ENCODE assay signal across 25 cellular contexts in genomic region chr2:212726403-212726802, GRCh38.
DNase-seq lines count a peak whose midpoint lies in the region; ATAC-seq, FAIRE-seq and TF ChIP-seq lines count a peak whose summit lies in the region.
"Had no signal": no experiment of that assay in that cellular context is flagged by ENCODE, and none has a peak within 500 bp of the region (broad histone marks: within the 10 kb centered on the region; RNA-seq: fewer than 3 reads in every experiment).

No MANE protein-coding gene starts in this region.

- TF ChIP-seq CTCF in H9 (conservative IDR thresholded peaks at IDR 0.05) (no peak), gastrocnemius medialis (IDR thresholded peaks at IDR 0.05 in 4 of 5, conservative IDR thresholded peaks at IDR 0.05 in 1 of 5) (no peak), brain microvascular endothelial cell (IDR thresholded peaks at IDR 0.05; ENCODE audit: low read depth, low read length, missing control alignments) (no peak)

- H4K8ac ChIP-seq in H9 (replicated peaks; ENCODE audit: insufficient read length, low read depth, low read length) = no peak overlapping the region

- no peak overlapping the region for H3K14ac ChIP-seq in H9 (ENCODE audit: insufficient read depth, low read length)

- peaks cover 4 to 9% (median 5%) of the 10 kb centered on the region in 3 experiments; a peak in 6 of 7 replicates for H3K36me3 Mint-ChIP-seq in H9 (ENCODE audit: insufficient read depth in 1 of 3, low read depth in 3 of 3)
- H3K36me3 Mint-ChIP-seq in immature natural killer cell = peaks cover 0 to 8% (median 0%) of the 10 kb centered on the region in 3 donors
- H3K36me3 Mint-ChIP-seq: memory B cell had no signal

- H3K27me3 ChIP-seq in H9 (ENCODE audit: insufficient read depth, low read length) (no peaks in the 10 kb centered on the region), gastrocnemius medialis (no peaks in the 10 kb centered on the region), brain microvascular endothelial cell (replicated peaks) (no peaks in the 10 kb centered on the region)
- H3K27me3 ChIP-seq: uterus had no signal

- no peak overlapping the region for H3K56ac ChIP-seq in H9 (ENCODE audit: insufficient read length, low read depth, low read length)

- no peak overlapping the region for H2AFZ ChIP-seq in H9 (ENCODE audit: low read length)

- intact Hi-C loops in gastrocnemius medialis (cut with DNase I; ENCODE audit: low total_unique reads) = no loop called here

- H3K27ac ChIP-seq in H9 (ENCODE audit: insufficient read length, low read depth, low read length) (no peak overlapping the region), gastrocnemius medialis (no peak overlapping the region), brain microvascular endothelial cell (no peak overlapping the region)
- H3K27ac ChIP-seq: epithelial cell of prostate, uterus, WERI-Rb-1 had no signal

- H3K9me3 ChIP-seq in H9 (ENCODE audit: control insufficient read depth, low read depth, low read length) (no peaks in the 10 kb centered on the region), gastrocnemius medialis (no peaks in the 10 kb centered on the region)
- H3K9me3 ChIP-seq: uterus had no signal

- H3K4me1 Mint-ChIP-seq in H9 (peaks cover 5 to 7% of the 10 kb centered on the region in 2 experiments), immature natural killer cell (peaks cover 40 to 63% of the 10 kb centered on the region in 2 donors)
- H3K4me1 Mint-ChIP-seq: memory B cell had no signal

- in situ Hi-C loops in gastrocnemius medialis (cut with MboI; ENCODE audit: low sequenced_read_pairs in 4 of 4) = no loop called here
- in situ Hi-C loops in brain microvascular endothelial cell (cut with HindIII; ENCODE audit: low pct_ligation_motif_present, low sequenced_read_pairs) = no loop called here

- DNase-seq in GM18507 (ENCODE audit: extremely low spot score, insufficient read length, low read depth) (no peak), H9 (peak; percentile 31), NCI-H345 (lab: John Stamatoyannopoulos, UW) (peak; percentile 72), immature natural killer cell (no peak), gastrocnemius medialis (no peak), brain microvascular endothelial cell (no peak), dedifferentiated amniotic fluid mesenchymal stem cell (ENCODE audit: extremely low spot score) (no peak)
- DNase-seq: activated CD4-positive, alpha-beta T cell treated with anti-CD3 and anti-CD28 coated beads, Interleukin-2, amount 50 U/mL, for 48 hours; activated naive CD4-positive, alpha-beta T cell treated with Interleukin-2 at 50 U/mL for 16 hours; activated T-cell treated with anti-CD3 and anti-CD28 coated beads, Interleukin-2, amount 50 U/mL, for 1 hour; anterior cingulate cortex; MM.1S; naive thymus-derived CD8-positive, alpha-beta T cell; NCI-H1930; NCI-H524 treated with DMSO at 0.1 percent for 48 hours; posterior cingulate gyrus; stimulated activated CD4-positive, alpha-beta T cell treated with anti-CD3 and anti-CD28 coated beads, Interleukin-2, amount 100 ng/mL, for 24 hours; uterus; WERI-Rb-1 had no signal

- H2BK15ac ChIP-seq in H9 (ENCODE audit: low read depth, low read length) = no peak overlapping the region; the same call in 1 of the 2 replicates

- no peak overlapping the region for H2BK12ac ChIP-seq in H9 (ENCODE audit: insufficient read length, low read depth, low read length)

- no peak overlapping the region for H2BK20ac ChIP-seq in H9 (ENCODE audit: low read depth, low read length, poor library complexity, severe bottlenecking)

- H3K4me3 Mint-ChIP-seq in H9 (no peak overlapping the region), immature natural killer cell (no peak overlapping the region)
- H3K4me3 Mint-ChIP-seq: memory B cell; naive thymus-derived CD8-positive, alpha-beta T cell had no signal

- no peak overlapping the region for H3K9ac ChIP-seq in H9 (ENCODE audit: extremely low read depth, insufficient read length, low read length)

- H2BK120ac ChIP-seq in H9 (ENCODE audit: low read depth, low read length, poor library complexity, severe bottlenecking) = no peak overlapping the region

- H3K4me2 ChIP-seq in H9 (ENCODE audit: insufficient read depth, insufficient read length, low read length) = no peak overlapping the region

- H3K27ac Mint-ChIP-seq in H9 (peak overlapping the region; percentile 32 to 84 (median 63); a peak in 6 of 7 replicates), immature natural killer cell (peak overlapping the region in 4 of 6 donors; percentile 43 to 76 (median 55))
- H3K27ac Mint-ChIP-seq: memory B cell; naive thymus-derived CD8-positive, alpha-beta T cell had no signal

- no peak overlapping the region for H4K91ac ChIP-seq in H9 (ENCODE audit: insufficient read length, low read depth, low read length)

- no peak for TF ChIP-seq POLR2A in gastrocnemius medialis (IDR thresholded peaks at IDR 0.05)

- peak; percentile 24 for FAIRE-seq in GM18507 (lab: Jason Lieb, UNC)
- FAIRE-seq: colon, frontal cortex had no signal

- H4K20me1 ChIP-seq in H9 (ENCODE audit: control insufficient read depth, insufficient read depth, insufficient read length) = no peaks in the 10 kb centered on the region

- H3K23me2 ChIP-seq in H9 (ENCODE audit: insufficient read length, low read depth, low read length, poor library complexity, severe bottlenecking) = no peaks in the 10 kb centered on the region

- ATAC-seq in GM19467 (IDR thresholded peaks at IDR 0.05; ENCODE audit: unreplicated experiment) (no peak), gastrocnemius medialis (no peak)
- ATAC-seq: naive thymus-derived CD8-positive, alpha-beta T cell; Right ventricle myocardium inferior had no signal

- H3T11ph ChIP-seq in H9 (ENCODE audit: low read length) = no peak overlapping the region

- H3K23ac ChIP-seq in H9 (ENCODE audit: insufficient read length, low read depth, low read length) = no peak overlapping the region

- no peak overlapping the region for H2AK5ac ChIP-seq in H9 (ENCODE audit: insufficient read length, low read length)

- H2BK5ac ChIP-seq in H9 (ENCODE audit: insufficient read length, low read length) = no peak overlapping the region

- no peaks in the 10 kb centered on the region for H3K79me2 ChIP-seq in H9 (ENCODE audit: insufficient read depth, low read length)

- H3K4ac ChIP-seq in H9 (ENCODE audit: low read depth, low read length) = no peak overlapping the region

- H3K4me1 ChIP-seq in H9 (ENCODE audit: insufficient read depth, low read length) = peaks cover 4% of the 10 kb centered on the region; the same call in 1 of the 2 replicates
- H3K4me1 ChIP-seq in gastrocnemius medialis = no peaks in the 10 kb centered on the region
- H3K4me1 ChIP-seq: uterus had no signal

- no peaks in the 10 kb centered on the region for H3K79me1 ChIP-seq in H9 (ENCODE audit: insufficient read depth, low read depth, low read length, poor library complexity, severe bottlenecking)

- H4K5ac ChIP-seq in H9 (ENCODE audit: insufficient read length, low read depth, low read length) = no peak overlapping the region

- H3K27me3 Mint-ChIP-seq in H9 (ENCODE audit: low read depth) = no peaks in the 10 kb centered on the region
- no peaks in the 10 kb centered on the region for H3K27me3 Mint-ChIP-seq in immature natural killer cell (ENCODE audit: low read depth in 3 of 3)
- H3K27me3 Mint-ChIP-seq: memory B cell; naive thymus-derived CD8-positive, alpha-beta T cell had no signal

- H3K9me3 Mint-ChIP-seq in H9 (peaks cover 10 to 14% of the 10 kb centered on the region in 2 experiments), immature natural killer cell (no peaks in the 10 kb centered on the region)

- H3K36me3 ChIP-seq in gastrocnemius medialis (no peaks in the 10 kb centered on the region), brain microvascular endothelial cell (replicated peaks) (no peaks in the 10 kb centered on the region)
- H3K36me3 ChIP-seq: uterus, WERI-Rb-1 had no signal

- no peak overlapping the region for H3K18ac ChIP-seq in H9 (ENCODE audit: insufficient read length, low read depth, low read length)

- no peak overlapping the region for H3K4me3 ChIP-seq in gastrocnemius medialis
- H3K4me3 ChIP-seq in brain microvascular endothelial cell (ENCODE audit: low read depth, low read length) = no peak overlapping the region
- H3K4me3 ChIP-seq: uterus had no signal

- no CpG with 5 or more reads among the region's 2 CpGs for WGBS in H9 (ENCODE audit: extremely low coverage, insufficient read length, low lambda C conversion rate)

Comparison
In these comparisons a context has a peak if more than half of its experiments do, and no peak if none do; other contexts are left out.
1. DNase-seq: peak in H9 (single experiment) and NCI-H345 (single experiment); none in GM18507 (single experiment), immature natural killer cell (0 of 3), gastrocnemius medialis (0 of 2), brain microvascular endothelial cell (single experiment) and dedifferentiated amniotic fluid mesenchymal stem cell (single experiment).